ENCODE assay signal across 1 cellular context in the genomic region with DNA sequence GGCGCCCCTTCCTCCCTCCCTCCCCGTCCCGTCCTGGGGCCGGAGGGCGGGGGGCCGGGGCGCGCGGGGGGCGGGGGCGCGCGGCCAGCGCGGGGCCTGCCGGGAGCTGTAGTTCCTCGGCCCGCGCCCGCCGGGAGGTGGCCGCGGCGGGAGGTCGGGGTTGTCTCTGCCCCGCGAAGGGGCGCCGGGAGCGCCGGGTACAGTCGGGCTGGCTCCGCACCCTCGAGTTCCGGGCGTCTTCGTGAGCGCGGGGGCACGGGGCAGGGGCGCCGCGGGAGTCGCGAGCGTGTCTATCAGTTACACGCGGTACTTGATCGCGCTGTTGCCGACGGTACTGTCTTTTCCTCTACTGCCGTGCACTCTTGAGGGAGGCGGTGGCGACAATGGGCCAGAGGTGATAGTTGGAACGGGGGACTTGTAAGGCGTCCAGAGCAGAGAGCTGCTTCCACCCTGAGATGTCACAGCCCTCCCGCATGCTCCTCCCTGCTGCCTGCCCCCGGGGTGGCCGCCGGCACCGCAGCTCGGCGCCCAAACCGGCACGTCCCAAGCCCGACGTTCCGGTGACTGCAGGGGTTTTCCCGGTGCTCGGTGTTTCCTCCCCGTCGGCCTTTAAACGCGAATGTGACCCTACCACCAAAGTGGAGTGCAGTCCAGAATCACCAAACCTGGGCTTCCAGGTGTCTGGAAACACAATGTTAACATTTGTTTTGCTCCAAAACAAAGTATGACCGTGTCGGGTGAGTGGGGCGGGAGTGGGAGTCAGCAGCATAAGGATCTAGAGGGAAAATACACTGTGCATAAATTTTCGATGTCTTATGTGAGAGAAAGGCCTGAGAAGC.
A peak's percentile ranks its signal among the peaks of the same experiment; 100 is the strongest.
TF ChIP-seq lines count a peak whose summit lies in the region.

A gene (minus strand): TSS at position 48 of the 839 bp plus-strand sequence. CDS start 8,309 bp downstream, outside the sequence.

TF ChIP-seq in HepG2, 621 proteins besides CTCF, POLR2A, EP300 and RAD21 (continued from another document and continues in another):
- TF ChIP-seq, protein P1, sequence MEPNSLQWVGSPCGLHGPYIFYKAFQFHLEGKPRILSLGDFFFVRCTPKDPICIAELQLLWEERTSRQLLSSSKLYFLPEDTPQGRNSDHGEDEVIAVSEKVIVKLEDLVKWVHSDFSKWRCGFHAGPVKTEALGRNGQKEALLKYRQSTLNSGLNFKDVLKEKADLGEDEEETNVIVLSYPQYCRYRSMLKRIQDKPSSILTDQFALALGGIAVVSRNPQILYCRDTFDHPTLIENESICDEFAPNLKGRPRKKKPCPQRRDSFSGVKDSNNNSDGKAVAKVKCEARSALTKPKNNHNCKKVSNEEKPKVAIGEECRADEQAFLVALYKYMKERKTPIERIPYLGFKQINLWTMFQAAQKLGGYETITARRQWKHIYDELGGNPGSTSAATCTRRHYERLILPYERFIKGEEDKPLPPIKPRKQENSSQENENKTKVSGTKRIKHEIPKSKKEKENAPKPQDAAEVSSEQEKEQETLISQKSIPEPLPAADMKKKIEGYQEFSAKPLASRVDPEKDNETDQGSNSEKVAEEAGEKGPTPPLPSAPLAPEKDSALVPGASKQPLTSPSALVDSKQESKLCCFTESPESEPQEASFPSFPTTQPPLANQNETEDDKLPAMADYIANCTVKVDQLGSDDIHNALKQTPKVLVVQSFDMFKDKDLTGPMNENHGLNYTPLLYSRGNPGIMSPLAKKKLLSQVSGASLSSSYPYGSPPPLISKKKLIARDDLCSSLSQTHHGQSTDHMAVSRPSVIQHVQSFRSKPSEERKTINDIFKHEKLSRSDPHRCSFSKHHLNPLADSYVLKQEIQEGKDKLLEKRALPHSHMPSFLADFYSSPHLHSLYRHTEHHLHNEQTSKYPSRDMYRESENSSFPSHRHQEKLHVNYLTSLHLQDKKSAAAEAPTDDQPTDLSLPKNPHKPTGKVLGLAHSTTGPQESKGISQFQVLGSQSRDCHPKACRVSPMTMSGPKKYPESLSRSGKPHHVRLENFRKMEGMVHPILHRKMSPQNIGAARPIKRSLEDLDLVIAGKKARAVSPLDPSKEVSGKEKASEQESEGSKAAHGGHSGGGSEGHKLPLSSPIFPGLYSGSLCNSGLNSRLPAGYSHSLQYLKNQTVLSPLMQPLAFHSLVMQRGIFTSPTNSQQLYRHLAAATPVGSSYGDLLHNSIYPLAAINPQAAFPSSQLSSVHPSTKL (CRISPR knock-in tag; IDR thresholded peaks at IDR 0.05): 0 out of 2 replicates have a peak, but pooled peaks have one; percentile 32
- no peak for TF ChIP-seq MAF1 (CRISPR knock-in tag; IDR thresholded peaks at IDR 0.05; ENCODE audit: borderline replicate concordance)
- no peak for TF ChIP-seq SMYD3 (CRISPR knock-in tag; IDR thresholded peaks at IDR 0.05)
- TF ChIP-seq ZNF737 (CRISPR knock-in tag; IDR thresholded peaks at IDR 0.05; ENCODE audit: borderline replicate concordance): 0 out of 2 replicates have a peak, but pooled peaks have one; percentile 18
- TF ChIP-seq IRX3 (CRISPR knock-in tag; IDR thresholded peaks at IDR 0.05; ENCODE audit: borderline replicate concordance, low read depth): no peak
- TF ChIP-seq TP53 (CRISPR knock-in tag; conservative IDR thresholded peaks at IDR 0.05): no peak
- TF ChIP-seq DNMT1 (CRISPR knock-in tag; IDR thresholded peaks at IDR 0.05): no peak
- peak; percentile 11; the same call in 1 of the 2 replicates for TF ChIP-seq ZNF768 (CRISPR knock-in tag; IDR thresholded peaks at IDR 0.05)
- TF ChIP-seq, protein P2, sequence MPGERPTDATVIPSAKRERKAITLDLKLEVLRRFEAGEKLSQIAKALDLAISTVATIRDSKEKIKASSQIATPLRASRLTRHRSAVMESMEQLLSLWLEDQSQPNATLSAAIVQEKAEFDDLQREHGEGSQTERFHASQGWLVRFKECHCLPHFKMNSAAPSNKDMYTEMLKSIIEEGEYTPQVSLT (CRISPR knock-in tag; IDR thresholded peaks at IDR 0.05; ENCODE audit: borderline replicate concordance, low read depth): no peak
- TF ChIP-seq, protein P3, sequence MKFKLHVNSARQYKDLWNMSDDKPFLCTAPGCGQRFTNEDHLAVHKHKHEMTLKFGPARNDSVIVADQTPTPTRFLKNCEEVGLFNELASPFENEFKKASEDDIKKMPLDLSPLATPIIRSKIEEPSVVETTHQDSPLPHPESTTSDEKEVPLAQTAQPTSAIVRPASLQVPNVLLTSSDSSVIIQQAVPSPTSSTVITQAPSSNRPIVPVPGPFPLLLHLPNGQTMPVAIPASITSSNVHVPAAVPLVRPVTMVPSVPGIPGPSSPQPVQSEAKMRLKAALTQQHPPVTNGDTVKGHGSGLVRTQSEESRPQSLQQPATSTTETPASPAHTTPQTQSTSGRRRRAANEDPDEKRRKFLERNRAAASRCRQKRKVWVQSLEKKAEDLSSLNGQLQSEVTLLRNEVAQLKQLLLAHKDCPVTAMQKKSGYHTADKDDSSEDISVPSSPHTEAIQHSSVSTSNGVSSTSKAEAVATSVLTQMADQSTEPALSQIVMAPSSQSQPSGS (CRISPR knock-in tag; IDR thresholded peaks at IDR 0.05): 0 out of 2 replicates have a peak, but pooled peaks have one; percentile 9
- TF ChIP-seq ZNF746 (CRISPR knock-in tag; IDR thresholded peaks at IDR 0.05): no peak; the same call in 1 of the 2 replicates
- peak; percentile 72; the same call in 1 of the 2 replicates for TF ChIP-seq TGIF2 (CRISPR knock-in tag; IDR thresholded peaks at IDR 0.05)
- TF ChIP-seq, protein P4, sequence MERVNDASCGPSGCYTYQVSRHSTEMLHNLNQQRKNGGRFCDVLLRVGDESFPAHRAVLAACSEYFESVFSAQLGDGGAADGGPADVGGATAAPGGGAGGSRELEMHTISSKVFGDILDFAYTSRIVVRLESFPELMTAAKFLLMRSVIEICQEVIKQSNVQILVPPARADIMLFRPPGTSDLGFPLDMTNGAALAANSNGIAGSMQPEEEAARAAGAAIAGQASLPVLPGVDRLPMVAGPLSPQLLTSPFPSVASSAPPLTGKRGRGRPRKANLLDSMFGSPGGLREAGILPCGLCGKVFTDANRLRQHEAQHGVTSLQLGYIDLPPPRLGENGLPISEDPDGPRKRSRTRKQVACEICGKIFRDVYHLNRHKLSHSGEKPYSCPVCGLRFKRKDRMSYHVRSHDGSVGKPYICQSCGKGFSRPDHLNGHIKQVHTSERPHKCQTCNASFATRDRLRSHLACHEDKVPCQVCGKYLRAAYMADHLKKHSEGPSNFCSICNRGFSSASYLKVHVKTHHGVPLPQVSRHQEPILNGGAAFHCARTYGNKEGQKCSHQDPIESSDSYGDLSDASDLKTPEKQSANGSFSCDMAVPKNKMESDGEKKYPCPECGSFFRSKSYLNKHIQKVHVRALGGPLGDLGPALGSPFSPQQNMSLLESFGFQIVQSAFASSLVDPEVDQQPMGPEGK (CRISPR knock-in tag; IDR thresholded peaks at IDR 0.05): 0 out of 2 replicates have a peak, but pooled peaks have one; percentile 16
- TF ChIP-seq HOXA7 (CRISPR knock-in tag; IDR thresholded peaks at IDR 0.05): peak; percentile 68; the same call in 1 of the 2 replicates
- TF ChIP-seq, protein P5, sequence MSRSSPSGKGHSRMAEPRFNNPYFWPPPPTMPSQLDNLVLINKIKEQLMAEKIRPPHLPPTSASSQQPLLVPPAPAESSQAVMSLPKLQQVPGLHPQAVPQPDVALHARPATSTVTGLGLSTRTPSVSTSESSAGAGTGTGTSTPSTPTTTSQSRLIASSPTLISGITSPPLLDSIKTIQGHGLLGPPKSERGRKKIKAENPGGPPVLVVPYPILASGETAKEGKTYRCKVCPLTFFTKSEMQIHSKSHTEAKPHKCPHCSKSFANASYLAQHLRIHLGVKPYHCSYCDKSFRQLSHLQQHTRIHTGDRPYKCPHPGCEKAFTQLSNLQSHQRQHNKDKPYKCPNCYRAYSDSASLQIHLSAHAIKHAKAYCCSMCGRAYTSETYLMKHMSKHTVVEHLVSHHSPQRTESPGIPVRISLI (CRISPR knock-in tag; IDR thresholded peaks at IDR 0.05; ENCODE audit: borderline replicate concordance): 0 out of 2 replicates have a peak, but pooled peaks have one; percentile 24
- 0 out of 2 replicates have a peak, but pooled peaks have one; percentile 52 for TF ChIP-seq NRL (CRISPR knock-in tag; IDR thresholded peaks at IDR 0.05; ENCODE audit: borderline replicate concordance)
- TF ChIP-seq ZZZ3 (CRISPR knock-in tag; IDR thresholded peaks at IDR 0.05; ENCODE audit: borderline replicate concordance): no peak
- no peak; the same call in 1 of the 2 replicates for TF ChIP-seq MXD4 (CRISPR knock-in tag; IDR thresholded peaks at IDR 0.05)
- TF ChIP-seq, protein P6, sequence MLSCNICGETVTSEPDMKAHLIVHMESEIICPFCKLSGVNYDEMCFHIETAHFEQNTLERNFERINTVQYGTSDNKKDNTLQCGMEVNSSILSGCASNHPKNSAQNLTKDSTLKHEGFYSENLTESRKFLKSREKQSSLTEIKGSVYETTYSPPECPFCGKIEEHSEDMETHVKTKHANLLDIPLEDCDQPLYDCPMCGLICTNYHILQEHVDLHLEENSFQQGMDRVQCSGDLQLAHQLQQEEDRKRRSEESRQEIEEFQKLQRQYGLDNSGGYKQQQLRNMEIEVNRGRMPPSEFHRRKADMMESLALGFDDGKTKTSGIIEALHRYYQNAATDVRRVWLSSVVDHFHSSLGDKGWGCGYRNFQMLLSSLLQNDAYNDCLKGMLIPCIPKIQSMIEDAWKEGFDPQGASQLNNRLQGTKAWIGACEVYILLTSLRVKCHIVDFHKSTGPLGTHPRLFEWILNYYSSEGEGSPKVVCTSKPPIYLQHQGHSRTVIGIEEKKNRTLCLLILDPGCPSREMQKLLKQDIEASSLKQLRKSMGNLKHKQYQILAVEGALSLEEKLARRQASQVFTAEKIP (CRISPR knock-in tag; IDR thresholded peaks at IDR 0.05; ENCODE audit: borderline replicate concordance): no peak
- no peak for TF ChIP-seq ZMYM3 (CRISPR knock-in tag; IDR thresholded peaks at IDR 0.05)
- TF ChIP-seq SRF (IDR thresholded peaks at IDR 0.05; ENCODE audit: low read depth, low read length): no peak
- TF ChIP-seq CEBPB (IDR thresholded peaks at IDR 0.05; ENCODE audit: borderline replicate concordance, low read depth, low read length): no peak
- TF ChIP-seq CENPX (CRISPR knock-in tag; IDR thresholded peaks at IDR 0.05): no peak
- TF ChIP-seq U2AF2 (IDR thresholded peaks at IDR 0.05; ENCODE audit: low read depth, low read length): no peak
- TF ChIP-seq ZNF605 (CRISPR knock-in tag; IDR thresholded peaks at IDR 0.05): peak; percentile 71
- TF ChIP-seq ZNF121 (CRISPR knock-in tag; IDR thresholded peaks at IDR 0.05): no peak
- TF ChIP-seq ZNF460 (CRISPR knock-in tag; IDR thresholded peaks at IDR 0.05; ENCODE audit: borderline replicate concordance): no peak
- TF ChIP-seq, protein P7, sequence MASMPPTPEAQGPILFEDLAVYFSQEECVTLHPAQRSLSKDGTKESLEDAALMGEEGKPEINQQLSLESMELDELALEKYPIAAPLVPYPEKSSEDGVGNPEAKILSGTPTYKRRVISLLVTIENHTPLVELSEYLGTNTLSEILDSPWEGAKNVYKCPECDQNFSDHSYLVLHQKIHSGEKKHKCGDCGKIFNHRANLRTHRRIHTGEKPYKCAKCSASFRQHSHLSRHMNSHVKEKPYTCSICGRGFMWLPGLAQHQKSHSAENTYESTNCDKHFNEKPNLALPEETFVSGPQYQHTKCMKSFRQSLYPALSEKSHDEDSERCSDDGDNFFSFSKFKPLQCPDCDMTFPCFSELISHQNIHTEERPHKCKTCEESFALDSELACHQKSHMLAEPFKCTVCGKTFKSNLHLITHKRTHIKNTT (CRISPR knock-in tag; IDR thresholded peaks at IDR 0.05): no peak
- TF ChIP-seq, protein P8, sequence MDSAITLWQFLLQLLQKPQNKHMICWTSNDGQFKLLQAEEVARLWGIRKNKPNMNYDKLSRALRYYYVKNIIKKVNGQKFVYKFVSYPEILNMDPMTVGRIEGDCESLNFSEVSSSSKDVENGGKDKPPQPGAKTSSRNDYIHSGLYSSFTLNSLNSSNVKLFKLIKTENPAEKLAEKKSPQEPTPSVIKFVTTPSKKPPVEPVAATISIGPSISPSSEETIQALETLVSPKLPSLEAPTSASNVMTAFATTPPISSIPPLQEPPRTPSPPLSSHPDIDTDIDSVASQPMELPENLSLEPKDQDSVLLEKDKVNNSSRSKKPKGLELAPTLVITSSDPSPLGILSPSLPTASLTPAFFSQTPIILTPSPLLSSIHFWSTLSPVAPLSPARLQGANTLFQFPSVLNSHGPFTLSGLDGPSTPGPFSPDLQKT (CRISPR knock-in tag; IDR thresholded peaks at IDR 0.05; ENCODE audit: borderline replicate concordance): no peak
- TF ChIP-seq ZNF326 (CRISPR knock-in tag; IDR thresholded peaks at IDR 0.05; ENCODE audit: borderline replicate concordance): no peak
- TF ChIP-seq NCOR1 (IDR thresholded peaks at IDR 0.05; ENCODE audit: borderline replicate concordance, low read length): no peak
- TF ChIP-seq, protein P9, sequence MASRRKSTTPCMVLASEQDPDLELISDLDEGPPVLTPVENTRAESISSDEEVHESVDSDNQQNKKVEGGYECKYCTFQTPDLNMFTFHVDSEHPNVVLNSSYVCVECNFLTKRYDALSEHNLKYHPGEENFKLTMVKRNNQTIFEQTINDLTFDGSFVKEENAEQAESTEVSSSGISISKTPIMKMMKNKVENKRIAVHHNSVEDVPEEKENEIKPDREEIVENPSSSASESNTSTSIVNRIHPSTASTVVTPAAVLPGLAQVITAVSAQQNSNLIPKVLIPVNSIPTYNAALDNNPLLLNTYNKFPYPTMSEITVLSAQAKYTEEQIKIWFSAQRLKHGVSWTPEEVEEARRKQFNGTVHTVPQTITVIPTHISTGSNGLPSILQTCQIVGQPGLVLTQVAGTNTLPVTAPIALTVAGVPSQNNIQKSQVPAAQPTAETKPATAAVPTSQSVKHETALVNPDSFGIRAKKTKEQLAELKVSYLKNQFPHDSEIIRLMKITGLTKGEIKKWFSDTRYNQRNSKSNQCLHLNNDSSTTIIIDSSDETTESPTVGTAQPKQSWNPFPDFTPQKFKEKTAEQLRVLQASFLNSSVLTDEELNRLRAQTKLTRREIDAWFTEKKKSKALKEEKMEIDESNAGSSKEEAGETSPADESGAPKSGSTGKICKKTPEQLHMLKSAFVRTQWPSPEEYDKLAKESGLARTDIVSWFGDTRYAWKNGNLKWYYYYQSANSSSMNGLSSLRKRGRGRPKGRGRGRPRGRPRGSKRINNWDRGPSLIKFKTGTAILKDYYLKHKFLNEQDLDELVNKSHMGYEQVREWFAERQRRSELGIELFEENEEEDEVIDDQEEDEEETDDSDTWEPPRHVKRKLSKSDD (CRISPR knock-in tag; IDR thresholded peaks at IDR 0.05; ENCODE audit: low read depth): no peak
- TF ChIP-seq ZNF556 (CRISPR knock-in tag; IDR thresholded peaks at IDR 0.05; ENCODE audit: borderline replicate concordance): peak; percentile 60; the same call in 1 of the 2 replicates
- TF ChIP-seq ZNF160 (CRISPR knock-in tag; IDR thresholded peaks at IDR 0.05): no peak; the same call in none of the 2 replicates
- no peak for TF ChIP-seq ZNF383 (CRISPR knock-in tag; IDR thresholded peaks at IDR 0.05; ENCODE audit: borderline replicate concordance)
- TF ChIP-seq, protein P10, sequence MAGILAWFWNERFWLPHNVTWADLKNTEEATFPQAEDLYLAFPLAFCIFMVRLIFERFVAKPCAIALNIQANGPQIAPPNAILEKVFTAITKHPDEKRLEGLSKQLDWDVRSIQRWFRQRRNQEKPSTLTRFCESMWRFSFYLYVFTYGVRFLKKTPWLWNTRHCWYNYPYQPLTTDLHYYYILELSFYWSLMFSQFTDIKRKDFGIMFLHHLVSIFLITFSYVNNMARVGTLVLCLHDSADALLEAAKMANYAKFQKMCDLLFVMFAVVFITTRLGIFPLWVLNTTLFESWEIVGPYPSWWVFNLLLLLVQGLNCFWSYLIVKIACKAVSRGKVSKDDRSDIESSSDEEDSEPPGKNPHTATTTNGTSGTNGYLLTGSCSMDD (CRISPR knock-in tag; IDR thresholded peaks at IDR 0.05): no peak
- peak; percentile 48; the same call in 1 of the 2 replicates for TF ChIP-seq MYC (CRISPR knock-in tag; IDR thresholded peaks at IDR 0.05; ENCODE audit: borderline replicate concordance)
- TF ChIP-seq SIN3B (IDR thresholded peaks at IDR 0.05; ENCODE audit: low read length): no peak
- no peak for TF ChIP-seq ZNF674 (CRISPR knock-in tag; IDR thresholded peaks at IDR 0.05; ENCODE audit: low read depth)
- no peak for TF ChIP-seq THYN1 (CRISPR knock-in tag; IDR thresholded peaks at IDR 0.05; ENCODE audit: borderline replicate concordance, low read depth)
